Comparison of ENCODE assay signal across 10 cellular contexts in genomic region chr16:57316390-57317017, GRCh38. TPM values are rescaled to one million over a fixed set of nuclear protein-coding genes. Genes with fewer than 3 reads are reported as not detected.
DNase-seq lines count a peak whose midpoint lies in the region; ATAC-seq and TF ChIP-seq lines count a peak whose summit lies in the region.
"Had no signal": no experiment of that assay in that cellular context is flagged by ENCODE, and none has a peak within 500 bp of the region (broad histone marks: within the 10 kb centered on the region; RNA-seq: fewer than 3 reads in every experiment).

No MANE protein-coding gene starts in this region.

- peak; percentile 83 to 92 for ATAC-seq in right cardiac atrium
- ATAC-seq in effector memory CD8-positive, alpha-beta T cell (replicated peaks): no peak

- H3K9me3 Mint-ChIP-seq in effector memory CD8-positive, alpha-beta T cell: no peaks in the 10 kb centered on the region
- H3K9me3 Mint-ChIP-seq: activated naive CD8-positive, alpha-beta T cell treated with anti-CD3 and anti-CD28 coated beads, Interleukin-2, amount 10 ng/mL, durations not matched to agents 7 days and 5 days; naive B cell had no signal

- H3K27me3 ChIP-seq in ascending aorta (no peaks in the 10 kb centered on the region), right cardiac atrium (ENCODE audit: control insufficient read depth, insufficient read depth) (no peaks in the 10 kb centered on the region)

- H3K9me3 ChIP-seq in ascending aorta: no peaks in the 10 kb centered on the region
- no peaks in the 10 kb centered on the region for H3K9me3 ChIP-seq in right cardiac atrium (ENCODE audit: control insufficient read depth, low read length)

- H3K27me3 Mint-ChIP-seq in effector memory CD8-positive, alpha-beta T cell: peaks cover 6 to 19% of the 10 kb centered on the region in 2 donors

- CTCF ChIA-PET in GM10248 (lab: Yijun Ruan, JAX): interaction anchor here (4.9 kb wide), 1 partner anchor 101 kb away, joined by 26 read pairs; no protein-coding TSS in a partner anchor

- no peak overlapping the region for H3K27ac Mint-ChIP-seq in effector memory CD8-positive, alpha-beta T cell
- H3K27ac Mint-ChIP-seq: activated naive CD8-positive, alpha-beta T cell treated with anti-CD3 and anti-CD28 coated beads, Interleukin-2, amount 10 ng/mL, durations not matched to agents 7 days and 5 days; naive B cell had no signal

- H3K4me1 Mint-ChIP-seq in effector memory CD8-positive, alpha-beta T cell (ENCODE audit: low read depth in 2 of 2): peaks cover 0 to 4% of the 10 kb centered on the region in 2 donors

- H3K27ac ChIP-seq in ascending aorta (peak overlapping the region; percentile 91 to 96), right cardiac atrium (ENCODE audit: low read length) (peak overlapping the region; percentile 84), skin epidermis (peak overlapping the region in 14 of 21 experiments; percentile 7 to 77 (median 38))

- POLR2A ChIA-PET in GM10248 (lab: Yijun Ruan, JAX): no interaction called here

- H3K4me3 ChIP-seq in ascending aorta (no peak overlapping the region), right cardiac atrium (ENCODE audit: low read length) (no peak overlapping the region), skin epidermis (no peak overlapping the region)

- no peak overlapping the region for H3K4me3 Mint-ChIP-seq in effector memory CD8-positive, alpha-beta T cell
- H3K4me3 Mint-ChIP-seq: activated naive CD8-positive, alpha-beta T cell treated with anti-CD3 and anti-CD28 coated beads, Interleukin-2, amount 10 ng/mL, durations not matched to agents 7 days and 5 days; naive B cell had no signal

- peak; percentile 25 for DNase-seq in GOT3 (lab: John Stamatoyannopoulos, UW)
- peak; percentile 60 to 90 for DNase-seq in ascending aorta (ENCODE audit: low spot score in 2 of 2)
- DNase-seq in right cardiac atrium: peak in 1 of 3 donors; percentile 65
- no peak for DNase-seq in SKM-1 (lab: John Stamatoyannopoulos, UW; ENCODE audit: unreplicated experiment)
- DNase-seq in hypothalamus (lab: John Stamatoyannopoulos, UW): no peak
- DNase-seq in effector memory CD8-positive, alpha-beta T cell: no peak
- DNase-seq in GM10248 (ENCODE audit: extremely low spot score): no peak
- DNase-seq: activated naive CD8-positive, alpha-beta T cell treated with anti-CD3 and anti-CD28 coated beads, Interleukin-2, amount 10 ng/mL, durations not matched to agents 7 days and 5 days; naive B cell had no signal

- intact Hi-C loops in ascending aorta (cut with DNase I): loop anchor here (1.0 to 5.0 kb wide), 3 partner anchors 12 to 101 kb away; partner anchors contain the start of gene CX3CL1
- intact Hi-C loops in right cardiac atrium (cut with DNase I): no loop called here

- TF ChIP-seq CTCF in ascending aorta (IDR thresholded peaks at IDR 0.05) (no peak), GM10248 (IDR thresholded peaks at IDR 0.05; ENCODE audit: control extremely low read depth, extremely low read depth, low read depth, missing control alignments) (no peak)

- H3K4me1 ChIP-seq in ascending aorta (peaks cover 21 to 41% of the 10 kb centered on the region in 2 donors), right cardiac atrium (ENCODE audit: control insufficient read depth, insufficient read depth, low read length) (peaks cover 9% of the 10 kb centered on the region)

- H3K36me3 Mint-ChIP-seq in effector memory CD8-positive, alpha-beta T cell (ENCODE audit: insufficient read depth): no peaks in the 10 kb centered on the region
- H3K36me3 Mint-ChIP-seq: activated naive CD8-positive, alpha-beta T cell treated with anti-CD3 and anti-CD28 coated beads, Interleukin-2, amount 10 ng/mL, durations not matched to agents 7 days and 5 days; naive B cell had no signal

- H3K36me3 ChIP-seq in ascending aorta: no peaks in the 10 kb centered on the region

- 56% methylated on average over 3 of the region's 3 CpGs for WGBS in right cardiac atrium

RNA-seq across cellular contexts. Expression of gene PLLP, which starts 32.0 kb away (rescaled TPM):
- total RNA-seq in ascending aorta (0.21 TPM), right cardiac atrium (10 to 100 TPM in 3 of 4 donors, 1 to 10 TPM in 1; 6.3 to 13.8 (median 11.0) TPM)
- 11.8 TPM for polyA plus RNA-seq in right cardiac atrium

RNA-seq across cellular contexts. Expression of gene CCL22, which starts 42.1 kb away (rescaled TPM):
- not detected for total RNA-seq in ascending aorta
- under 1 TPM in 1 of 4 donors, not detected in 3; 0.11 TPM for total RNA-seq in right cardiac atrium
- polyA plus RNA-seq in right cardiac atrium: not detected

RNA-seq across cellular contexts. Expression of gene CX3CL1, which starts 55.8 kb away (rescaled TPM):
- total RNA-seq in ascending aorta (251 TPM), right cardiac atrium (10 to 100 TPM in 2 of 4 donors, 1 to 10 TPM in 2; 8.2 to 14.2 (median 10.5) TPM)
- polyA plus RNA-seq in right cardiac atrium: 22.9 TPM
- total RNA-seq: activated naive CD8-positive, alpha-beta T cell treated with anti-CD3 and anti-CD28 coated beads, Interleukin-2, amount 10 ng/mL, durations not matched to agents 7 days and 5 days had no signal

Comparison
In these comparisons a context has a peak if more than half of its experiments do, and no peak if none do; other contexts are left out.
1. DNase-seq: peak in GOT3 (single experiment) and ascending aorta (2 of 2); none in SKM-1 (single experiment), hypothalamus (0 of 51), effector memory CD8-positive, alpha-beta T cell (0 of 3) and GM10248 (single experiment).
2. H3K27ac ChIP-seq: peak in every context shown above with its lines; median percentile 94 in ascending aorta; 84 in right cardiac atrium; 38 in skin epidermis.
3. RNA of gene CX3CL1, which starts 55.8 kb away (total RNA-seq): 251 TPM in ascending aorta (single experiment); 8.2 to 14.2 TPM in right cardiac atrium; every median in the first group is over 10 times any median in the second.